Comparison of ENCODE assay signal across 1 cellular context in the genomic region with DNA sequence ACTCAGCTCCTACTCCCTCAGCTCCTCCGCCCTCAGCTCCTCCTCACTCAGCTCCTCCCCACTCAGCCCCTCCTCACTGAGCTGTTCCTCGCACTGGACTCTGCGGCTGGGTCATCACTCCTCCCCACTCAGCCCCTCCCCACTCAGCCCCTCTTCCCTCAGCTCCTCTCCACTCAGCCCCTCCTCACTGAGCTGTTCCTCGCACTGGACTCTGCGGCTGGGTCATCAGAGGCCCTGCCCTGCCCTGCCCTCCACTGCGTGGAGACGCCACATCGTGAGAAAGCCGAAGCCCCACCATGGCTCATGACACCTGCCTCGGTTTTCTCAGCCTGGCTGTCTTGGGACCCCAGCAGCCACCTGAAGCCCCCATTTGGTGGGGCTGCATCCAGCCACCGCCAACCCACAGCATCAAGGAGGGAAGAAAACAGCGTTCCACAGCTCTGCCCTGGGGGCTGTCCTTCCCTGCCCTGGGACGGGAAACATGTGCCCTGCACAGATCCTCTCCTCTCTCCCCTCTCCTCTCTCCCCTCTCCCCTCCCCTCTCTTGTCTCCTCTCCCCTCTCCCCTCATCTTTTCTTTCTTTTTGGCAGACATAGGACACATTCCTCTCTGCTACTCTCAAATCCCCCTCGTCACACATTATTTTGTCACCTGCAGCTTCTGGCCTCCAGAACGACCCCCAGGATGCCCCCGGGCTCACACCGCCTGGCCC.
TF ChIP-seq lines count a peak whose summit lies in the region.

No MANE protein-coding gene starts in this region.

TF ChIP-seq in SK-N-SH, 30 proteins besides CTCF, POLR2A, EP300 and RAD21 (continued from another document):
- TF ChIP-seq, protein P1, sequence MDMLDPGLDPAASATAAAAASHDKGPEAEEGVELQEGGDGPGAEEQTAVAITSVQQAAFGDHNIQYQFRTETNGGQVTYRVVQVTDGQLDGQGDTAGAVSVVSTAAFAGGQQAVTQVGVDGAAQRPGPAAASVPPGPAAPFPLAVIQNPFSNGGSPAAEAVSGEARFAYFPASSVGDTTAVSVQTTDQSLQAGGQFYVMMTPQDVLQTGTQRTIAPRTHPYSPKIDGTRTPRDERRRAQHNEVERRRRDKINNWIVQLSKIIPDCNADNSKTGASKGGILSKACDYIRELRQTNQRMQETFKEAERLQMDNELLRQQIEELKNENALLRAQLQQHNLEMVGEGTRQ (IDR thresholded peaks at IDR 0.05; ENCODE audit: borderline replicate concordance, low read depth, low read length), result no peak
- TF ChIP-seq NRF1 (IDR thresholded peaks at IDR 0.05; ENCODE audit: low read depth, low read length) (no peak), RFX5 (IDR thresholded peaks at IDR 0.05; ENCODE audit: low read length) (no peak), RCOR1 (IDR thresholded peaks at IDR 0.05; ENCODE audit: low read length) (no peak), ELF1 (IDR thresholded peaks at IDR 0.05) (no peak), TAF1 (IDR thresholded peaks at IDR 0.05; ENCODE audit: borderline replicate concordance, low read depth, low read length) (no peak)
- TF ChIP-seq, protein P2, sequence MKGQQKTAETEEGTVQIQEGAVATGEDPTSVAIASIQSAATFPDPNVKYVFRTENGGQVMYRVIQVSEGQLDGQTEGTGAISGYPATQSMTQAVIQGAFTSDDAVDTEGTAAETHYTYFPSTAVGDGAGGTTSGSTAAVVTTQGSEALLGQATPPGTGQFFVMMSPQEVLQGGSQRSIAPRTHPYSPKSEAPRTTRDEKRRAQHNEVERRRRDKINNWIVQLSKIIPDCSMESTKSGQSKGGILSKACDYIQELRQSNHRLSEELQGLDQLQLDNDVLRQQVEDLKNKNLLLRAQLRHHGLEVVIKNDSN (IDR thresholded peaks at IDR 0.05; ENCODE audit: borderline replicate concordance, low read depth), result no peak
- TF ChIP-seq, protein P3, sequence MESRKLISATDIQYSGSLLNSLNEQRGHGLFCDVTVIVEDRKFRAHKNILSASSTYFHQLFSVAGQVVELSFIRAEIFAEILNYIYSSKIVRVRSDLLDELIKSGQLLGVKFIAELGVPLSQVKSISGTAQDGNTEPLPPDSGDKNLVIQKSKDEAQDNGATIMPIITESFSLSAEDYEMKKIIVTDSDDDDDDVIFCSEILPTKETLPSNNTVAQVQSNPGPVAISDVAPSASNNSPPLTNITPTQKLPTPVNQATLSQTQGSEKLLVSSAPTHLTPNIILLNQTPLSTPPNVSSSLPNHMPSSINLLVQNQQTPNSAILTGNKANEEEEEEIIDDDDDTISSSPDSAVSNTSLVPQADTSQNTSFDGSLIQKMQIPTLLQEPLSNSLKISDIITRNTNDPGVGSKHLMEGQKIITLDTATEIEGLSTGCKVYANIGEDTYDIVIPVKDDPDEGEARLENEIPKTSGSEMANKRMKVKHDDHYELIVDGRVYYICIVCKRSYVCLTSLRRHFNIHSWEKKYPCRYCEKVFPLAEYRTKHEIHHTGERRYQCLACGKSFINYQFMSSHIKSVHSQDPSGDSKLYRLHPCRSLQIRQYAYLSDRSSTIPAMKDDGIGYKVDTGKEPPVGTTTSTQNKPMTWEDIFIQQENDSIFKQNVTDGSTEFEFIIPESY (IDR thresholded peaks at IDR 0.05; ENCODE audit: borderline replicate concordance, low read depth), result no peak
- TF ChIP-seq, protein P4, sequence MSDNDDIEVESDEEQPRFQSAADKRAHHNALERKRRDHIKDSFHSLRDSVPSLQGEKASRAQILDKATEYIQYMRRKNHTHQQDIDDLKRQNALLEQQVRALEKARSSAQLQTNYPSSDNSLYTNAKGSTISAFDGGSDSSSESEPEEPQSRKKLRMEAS (IDR thresholded peaks at IDR 0.05; ENCODE audit: low read depth), result no peak
- TF ChIP-seq, protein P5, sequence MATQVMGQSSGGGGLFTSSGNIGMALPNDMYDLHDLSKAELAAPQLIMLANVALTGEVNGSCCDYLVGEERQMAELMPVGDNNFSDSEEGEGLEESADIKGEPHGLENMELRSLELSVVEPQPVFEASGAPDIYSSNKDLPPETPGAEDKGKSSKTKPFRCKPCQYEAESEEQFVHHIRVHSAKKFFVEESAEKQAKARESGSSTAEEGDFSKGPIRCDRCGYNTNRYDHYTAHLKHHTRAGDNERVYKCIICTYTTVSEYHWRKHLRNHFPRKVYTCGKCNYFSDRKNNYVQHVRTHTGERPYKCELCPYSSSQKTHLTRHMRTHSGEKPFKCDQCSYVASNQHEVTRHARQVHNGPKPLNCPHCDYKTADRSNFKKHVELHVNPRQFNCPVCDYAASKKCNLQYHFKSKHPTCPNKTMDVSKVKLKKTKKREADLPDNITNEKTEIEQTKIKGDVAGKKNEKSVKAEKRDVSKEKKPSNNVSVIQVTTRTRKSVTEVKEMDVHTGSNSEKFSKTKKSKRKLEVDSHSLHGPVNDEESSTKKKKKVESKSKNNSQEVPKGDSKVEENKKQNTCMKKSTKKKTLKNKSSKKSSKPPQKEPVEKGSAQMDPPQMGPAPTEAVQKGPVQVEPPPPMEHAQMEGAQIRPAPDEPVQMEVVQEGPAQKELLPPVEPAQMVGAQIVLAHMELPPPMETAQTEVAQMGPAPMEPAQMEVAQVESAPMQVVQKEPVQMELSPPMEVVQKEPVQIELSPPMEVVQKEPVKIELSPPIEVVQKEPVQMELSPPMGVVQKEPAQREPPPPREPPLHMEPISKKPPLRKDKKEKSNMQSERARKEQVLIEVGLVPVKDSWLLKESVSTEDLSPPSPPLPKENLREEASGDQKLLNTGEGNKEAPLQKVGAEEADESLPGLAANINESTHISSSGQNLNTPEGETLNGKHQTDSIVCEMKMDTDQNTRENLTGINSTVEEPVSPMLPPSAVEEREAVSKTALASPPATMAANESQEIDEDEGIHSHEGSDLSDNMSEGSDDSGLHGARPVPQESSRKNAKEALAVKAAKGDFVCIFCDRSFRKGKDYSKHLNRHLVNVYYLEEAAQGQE (IDR thresholded peaks at IDR 0.05; ENCODE audit: low read depth, low read length), result no peak
